Comparison of ENCODE assay signal across 25 cellular contexts in genomic region chr6:3735029-3735605, GRCh38.
"Had no signal": no experiment of that assay in that cellular context is flagged by ENCODE, and none has a peak within 500 bp of the region (broad histone marks: within the 10 kb centered on the region; RNA-seq: fewer than 3 reads in every experiment).

No MANE protein-coding gene starts in this region.

- H3K27ac Mint-ChIP-seq: natural killer cell; nephron progenitor cell; stimulated activated effector memory CD8-positive, alpha-beta T cell treated with anti-CD3 and anti-CD28 coated beads, Interleukin-12 subunit alpha, Interleukin-12 subunit beta, amount 100 ng/mL, for 72 hours; type B pancreatic cell had no signal

- H3K4me3 ChIP-seq: hepatocyte, left ventricle myocardium inferior, lung, pancreas, prostate gland, sigmoid colon, spleen, stomach, testis, tibial nerve, uterus had no signal

- H3K9me3 Mint-ChIP-seq: natural killer cell; stimulated activated effector memory CD8-positive, alpha-beta T cell treated with anti-CD3 and anti-CD28 coated beads, Interleukin-12 subunit alpha, Interleukin-12 subunit beta, amount 100 ng/mL, for 72 hours; type B pancreatic cell had no signal

- H3K27me3 Mint-ChIP-seq: type B pancreatic cell had no signal

- H2AFZ ChIP-seq: hepatocyte had no signal

- DNase-seq: islet precursor cell; left ventricle myocardium inferior; mesendoderm; naive B cell; natural killer cell; nephron progenitor cell; nucleus accumbens; pancreas; retina; right cardiac atrium; sigmoid colon; small intestine; spleen; stimulated activated CD4-positive, alpha-beta T cell treated with anti-CD3 and anti-CD28 coated beads, Interleukin-4, amount 100 ng/mL, for 24 hours; stimulated activated naive CD4-positive, alpha-beta T cell; stomach; testis; uterus had no signal

- H3K27me3 ChIP-seq: hepatocyte, pancreas, sigmoid colon, spleen, stomach, testis, tibial nerve, uterus had no signal

- H3K4me3 Mint-ChIP-seq: mesothelial cell of epicardium; naive B cell; natural killer cell; nephron progenitor cell; stimulated activated effector memory CD8-positive, alpha-beta T cell treated with anti-CD3 and anti-CD28 coated beads, Interleukin-12 subunit alpha, Interleukin-12 subunit beta, amount 100 ng/mL, for 72 hours; type B pancreatic cell had no signal

- H3K4me1 ChIP-seq: uterus had no signal

- ATAC-seq: natural killer cell; pancreas; right cardiac atrium; stimulated activated effector memory CD8-positive, alpha-beta T cell treated with anti-CD3 and anti-CD28 coated beads, Interleukin-12 subunit alpha, Interleukin-12 subunit beta, amount 100 ng/mL, for 72 hours had no signal

- H3K4me2 ChIP-seq: hepatocyte had no signal

- H3K36me3 ChIP-seq: uterus had no signal

- H3K27ac ChIP-seq: hepatocyte, left ventricle myocardium inferior, pancreas, prostate gland, sigmoid colon, spleen, stomach, testis, tibial nerve, uterus had no signal

- H3K9me3 ChIP-seq: left ventricle myocardium inferior, pancreas, prostate gland, sigmoid colon, testis, uterus had no signal

- H3K36me3 Mint-ChIP-seq: natural killer cell had no signal
